Comparison of ENCODE assay signal across 28 cellular contexts in the genomic region with DNA sequence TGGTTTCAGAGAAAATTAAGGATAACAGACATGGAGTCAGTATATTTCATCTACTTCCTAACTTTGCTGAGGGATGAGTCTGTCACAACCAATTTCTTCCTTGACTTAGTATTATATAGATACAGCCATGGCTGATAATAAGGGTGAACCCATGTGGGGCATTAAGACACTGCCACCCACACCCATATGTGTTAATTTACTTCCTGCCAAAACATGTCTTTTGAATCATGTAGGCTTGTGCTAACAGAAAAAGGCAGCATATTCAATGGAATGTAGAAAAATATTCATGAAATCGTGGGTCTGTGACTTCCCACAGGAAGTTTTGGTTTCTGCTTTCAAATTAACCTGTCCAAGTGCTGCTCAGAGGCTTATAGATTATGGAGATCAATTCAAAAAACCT.
"Had no signal": no experiment of that assay in that cellular context is flagged by ENCODE, and none has a peak within 500 bp of the region (broad histone marks: within the 10 kb centered on the region; RNA-seq: fewer than 3 reads in every experiment).

No MANE protein-coding gene starts in this region.

- H3K9me3 Mint-ChIP-seq: activated CD4-positive, alpha-beta T cell treated with anti-CD3 and anti-CD28 coated beads, Interleukin-2, amount 10 ng/mL, durations not matched to agents 24 days and 14 days; activated naive CD4-positive, alpha-beta T cell treated with anti-CD3 and anti-CD28 coated beads, Interleukin-2, amount 50 U/mL, for 72 hours; activated naive CD8-positive, alpha-beta T cell treated with anti-CD3 and anti-CD28 coated beads, Interleukin-2, amount 50 U/mL, for 24 hours; activated T-cell treated with anti-CD3 and anti-CD28 coated beads, Interleukin-2, amount 50 U/mL, for 24 hours; activated T-helper 1 cell treated with anti-CD3 and anti-CD28 coated beads, Interleukin-12 subunit alpha, Interleukin-12 subunit beta, Interleukin-2, Interleukin-4 antibody, amounts not matched to agents 30 ng/mL and 10 ng/mL and 1 ng/mL, durations not matched to agents 14 hours and 24 hours and 36 hours; WTC11 had no signal

- H3K27me3 ChIP-seq: brain microvascular endothelial cell had no signal

- H3K36me3 Mint-ChIP-seq: activated CD8-positive, alpha-beta memory T cell treated with anti-CD3 and anti-CD28 coated beads, Interleukin-2, amount 10 ng/mL, durations not matched to agents 7 days and 5 days; activated naive CD4-positive, alpha-beta T cell treated with anti-CD3 and anti-CD28 coated beads, Interleukin-2, amount 50 U/mL, for 72 hours; IgD-negative memory B cell; WTC11 had no signal

- ATAC-seq: activated CD8-positive, alpha-beta memory T cell treated with anti-CD3 and anti-CD28 coated beads, Interleukin-2, amount 10 ng/mL, durations not matched to agents 7 days and 5 days; activated naive CD4-positive, alpha-beta T cell treated with anti-CD3 and anti-CD28 coated beads, Interleukin-2, amount 50 U/mL, for 72 hours; activated naive CD8-positive, alpha-beta T cell treated with anti-CD3 and anti-CD28 coated beads, Interleukin-2, amount 50 U/mL, for 24 hours; Panc1; T-helper 17 cell; WTC11 had no signal

- DNase-seq: activated CD4-positive, alpha-beta T cell treated with anti-CD3 and anti-CD28 coated beads, Interleukin-2, amount 10 ng/mL, durations not matched to agents 24 days and 14 days; activated CD4-positive, alpha-beta T cell treated with anti-CD3 and anti-CD28 coated beads, Interleukin-2, amount 50 U/mL, for 48 hours; activated CD4-positive, CD25-positive, alpha-beta regulatory T cell treated with anti-CD3 and anti-CD28 coated beads, Interleukin-2, amount 50 U/mL, for 72 hours; activated CD8-positive, alpha-beta memory T cell treated with anti-CD3 and anti-CD28 coated beads, Interleukin-2, amount 10 ng/mL, durations not matched to agents 7 days and 5 days; activated effector memory CD4-positive, alpha-beta T cell treated with Interleukin-2 at 50 U/mL for 16 hours; activated naive CD4-positive, alpha-beta T cell; activated naive CD8-positive, alpha-beta T cell treated with anti-CD3 and anti-CD28 coated beads, Interleukin-2, amount 50 U/mL, for 24 hours; activated T-cell treated with anti-CD3 and anti-CD28 coated beads, Interleukin-2, amount 50 U/mL, for 24 hours; brain microvascular endothelial cell; caudate nucleus; KG1; NCI-H1092; NCI-H1436; NCI-H1694 treated with DMSO at 0.1 percent for 48 hours; NCI-H2029 treated with DMSO at 0.1 percent for 48 hours; NCI-H345; NCI-H510A; NCI-H526 treated with DMSO at 0.1 percent for 48 hours; NCI-H82; RPMI8226; SHP77 treated with DMSO at 0.1 percent for 48 hours; T-helper 17 cell; T-helper 9 cell had no signal

- H3K27ac ChIP-seq: brain microvascular endothelial cell had no signal

- H3K4me3 Mint-ChIP-seq: activated CD4-positive, alpha-beta T cell treated with anti-CD3 and anti-CD28 coated beads, Interleukin-2, amount 10 ng/mL, durations not matched to agents 24 days and 14 days; activated CD8-positive, alpha-beta memory T cell treated with anti-CD3 and anti-CD28 coated beads, Interleukin-2, amount 10 ng/mL, durations not matched to agents 7 days and 5 days; activated naive CD8-positive, alpha-beta T cell treated with anti-CD3 and anti-CD28 coated beads, Interleukin-2, amount 50 U/mL, for 24 hours; activated T-cell treated with anti-CD3 and anti-CD28 coated beads, Interleukin-2, amount 50 U/mL, for 24 hours; activated T-helper 1 cell treated with anti-CD3 and anti-CD28 coated beads, Interleukin-12 subunit alpha, Interleukin-12 subunit beta, Interleukin-2, Interleukin-4 antibody, amounts not matched to agents 30 ng/mL and 10 ng/mL and 1 ng/mL, durations not matched to agents 14 hours and 24 hours and 36 hours; IgD-negative memory B cell; T-helper 17 cell; WTC11 had no signal

- H3K4me1 Mint-ChIP-seq: activated CD4-positive, alpha-beta T cell treated with anti-CD3 and anti-CD28 coated beads, Interleukin-2, amount 10 ng/mL, durations not matched to agents 24 days and 14 days; activated CD8-positive, alpha-beta memory T cell treated with anti-CD3 and anti-CD28 coated beads, Interleukin-2, amount 10 ng/mL, durations not matched to agents 7 days and 5 days; activated naive CD8-positive, alpha-beta T cell treated with anti-CD3 and anti-CD28 coated beads, Interleukin-2, amount 50 U/mL, for 24 hours; T-helper 17 cell; WTC11 had no signal

- H3K27me3 Mint-ChIP-seq: activated CD4-positive, alpha-beta T cell treated with anti-CD3 and anti-CD28 coated beads, Interleukin-2, amount 10 ng/mL, durations not matched to agents 24 days and 14 days; activated CD8-positive, alpha-beta memory T cell treated with anti-CD3 and anti-CD28 coated beads, Interleukin-2, amount 10 ng/mL, durations not matched to agents 7 days and 5 days; activated T-cell treated with anti-CD3 and anti-CD28 coated beads, Interleukin-2, amount 50 U/mL, for 24 hours; IgD-negative memory B cell; T-helper 17 cell had no signal

- H3K36me3 ChIP-seq: brain microvascular endothelial cell had no signal

- H3K27ac Mint-ChIP-seq: activated CD4-positive, alpha-beta T cell treated with anti-CD3 and anti-CD28 coated beads, Interleukin-2, amount 10 ng/mL, durations not matched to agents 24 days and 14 days; activated CD8-positive, alpha-beta memory T cell treated with anti-CD3 and anti-CD28 coated beads, Interleukin-2, amount 10 ng/mL, durations not matched to agents 7 days and 5 days; activated naive CD4-positive, alpha-beta T cell treated with anti-CD3 and anti-CD28 coated beads, Interleukin-2, amount 50 U/mL, for 72 hours; activated naive CD8-positive, alpha-beta T cell treated with anti-CD3 and anti-CD28 coated beads, Interleukin-2, amount 50 U/mL, for 24 hours; activated T-cell treated with anti-CD3 and anti-CD28 coated beads, Interleukin-2, amount 50 U/mL, for 24 hours; activated T-helper 1 cell treated with anti-CD3 and anti-CD28 coated beads, Interleukin-12 subunit alpha, Interleukin-12 subunit beta, Interleukin-2, Interleukin-4 antibody, amounts not matched to agents 30 ng/mL and 10 ng/mL and 1 ng/mL, durations not matched to agents 14 hours and 24 hours and 36 hours; IgD-negative memory B cell; T-helper 17 cell; WTC11 had no signal
